ENCODE assay signal across 1 cellular context in genomic region chr3:153348457-153349137, GRCh38.
TF ChIP-seq lines count a peak whose summit lies in the region.

No MANE protein-coding gene starts in this region.

TF ChIP-seq in GM23338, 12 proteins besides CTCF, POLR2A, EP300 and RAD21 (continued from another document):
- TF ChIP-seq, protein P1, sequence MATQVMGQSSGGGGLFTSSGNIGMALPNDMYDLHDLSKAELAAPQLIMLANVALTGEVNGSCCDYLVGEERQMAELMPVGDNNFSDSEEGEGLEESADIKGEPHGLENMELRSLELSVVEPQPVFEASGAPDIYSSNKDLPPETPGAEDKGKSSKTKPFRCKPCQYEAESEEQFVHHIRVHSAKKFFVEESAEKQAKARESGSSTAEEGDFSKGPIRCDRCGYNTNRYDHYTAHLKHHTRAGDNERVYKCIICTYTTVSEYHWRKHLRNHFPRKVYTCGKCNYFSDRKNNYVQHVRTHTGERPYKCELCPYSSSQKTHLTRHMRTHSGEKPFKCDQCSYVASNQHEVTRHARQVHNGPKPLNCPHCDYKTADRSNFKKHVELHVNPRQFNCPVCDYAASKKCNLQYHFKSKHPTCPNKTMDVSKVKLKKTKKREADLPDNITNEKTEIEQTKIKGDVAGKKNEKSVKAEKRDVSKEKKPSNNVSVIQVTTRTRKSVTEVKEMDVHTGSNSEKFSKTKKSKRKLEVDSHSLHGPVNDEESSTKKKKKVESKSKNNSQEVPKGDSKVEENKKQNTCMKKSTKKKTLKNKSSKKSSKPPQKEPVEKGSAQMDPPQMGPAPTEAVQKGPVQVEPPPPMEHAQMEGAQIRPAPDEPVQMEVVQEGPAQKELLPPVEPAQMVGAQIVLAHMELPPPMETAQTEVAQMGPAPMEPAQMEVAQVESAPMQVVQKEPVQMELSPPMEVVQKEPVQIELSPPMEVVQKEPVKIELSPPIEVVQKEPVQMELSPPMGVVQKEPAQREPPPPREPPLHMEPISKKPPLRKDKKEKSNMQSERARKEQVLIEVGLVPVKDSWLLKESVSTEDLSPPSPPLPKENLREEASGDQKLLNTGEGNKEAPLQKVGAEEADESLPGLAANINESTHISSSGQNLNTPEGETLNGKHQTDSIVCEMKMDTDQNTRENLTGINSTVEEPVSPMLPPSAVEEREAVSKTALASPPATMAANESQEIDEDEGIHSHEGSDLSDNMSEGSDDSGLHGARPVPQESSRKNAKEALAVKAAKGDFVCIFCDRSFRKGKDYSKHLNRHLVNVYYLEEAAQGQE (IDR thresholded peaks at IDR 0.05; ENCODE audit: unreplicated experiment): no peak
- TF ChIP-seq EZH2 (IDR thresholded peaks at IDR 0.05; ENCODE audit: low read depth, unreplicated experiment) (no peak), NANOG (IDR thresholded peaks at IDR 0.05; ENCODE audit: borderline replicate concordance) (peak; percentile 76), STAT1 (IDR thresholded peaks at IDR 0.05; ENCODE audit: unreplicated experiment) (no peak), ZNF114 (CRISPR knock-in tag; IDR thresholded peaks at IDR 0.05) (peak; percentile 75; the same call in 1 of the 2 replicates), EZH2phosphoT487 (IDR thresholded peaks at IDR 0.05; ENCODE audit: unreplicated experiment) (no peak), ZNF331 (CRISPR knock-in tag; IDR thresholded peaks at IDR 0.05; ENCODE audit: low read depth) (no peak), POLR2AphosphoS5 (IDR thresholded peaks at IDR 0.05; ENCODE audit: low read depth) (peak; percentile 62), JUNB (IDR thresholded peaks at IDR 0.05; ENCODE audit: unreplicated experiment) (no peak), CREB1 (CRISPR knock-in tag; IDR thresholded peaks at IDR 0.05; ENCODE audit: low read depth) (peak; percentile 33; the same call in 1 of the 2 replicates)
